ENCODE assay signal across 8 cellular contexts in genomic region chr10:102132563-102133372, GRCh38. TPM values are rescaled to one million over a fixed set of nuclear protein-coding genes. Genes with fewer than 3 reads are reported as not detected.
A peak's percentile ranks its signal among the peaks of the same experiment; 100 is the strongest.
DNase-seq lines count a peak whose midpoint lies in the region; ATAC-seq and TF ChIP-seq lines count a peak whose summit lies in the region.

A gene with protein sequence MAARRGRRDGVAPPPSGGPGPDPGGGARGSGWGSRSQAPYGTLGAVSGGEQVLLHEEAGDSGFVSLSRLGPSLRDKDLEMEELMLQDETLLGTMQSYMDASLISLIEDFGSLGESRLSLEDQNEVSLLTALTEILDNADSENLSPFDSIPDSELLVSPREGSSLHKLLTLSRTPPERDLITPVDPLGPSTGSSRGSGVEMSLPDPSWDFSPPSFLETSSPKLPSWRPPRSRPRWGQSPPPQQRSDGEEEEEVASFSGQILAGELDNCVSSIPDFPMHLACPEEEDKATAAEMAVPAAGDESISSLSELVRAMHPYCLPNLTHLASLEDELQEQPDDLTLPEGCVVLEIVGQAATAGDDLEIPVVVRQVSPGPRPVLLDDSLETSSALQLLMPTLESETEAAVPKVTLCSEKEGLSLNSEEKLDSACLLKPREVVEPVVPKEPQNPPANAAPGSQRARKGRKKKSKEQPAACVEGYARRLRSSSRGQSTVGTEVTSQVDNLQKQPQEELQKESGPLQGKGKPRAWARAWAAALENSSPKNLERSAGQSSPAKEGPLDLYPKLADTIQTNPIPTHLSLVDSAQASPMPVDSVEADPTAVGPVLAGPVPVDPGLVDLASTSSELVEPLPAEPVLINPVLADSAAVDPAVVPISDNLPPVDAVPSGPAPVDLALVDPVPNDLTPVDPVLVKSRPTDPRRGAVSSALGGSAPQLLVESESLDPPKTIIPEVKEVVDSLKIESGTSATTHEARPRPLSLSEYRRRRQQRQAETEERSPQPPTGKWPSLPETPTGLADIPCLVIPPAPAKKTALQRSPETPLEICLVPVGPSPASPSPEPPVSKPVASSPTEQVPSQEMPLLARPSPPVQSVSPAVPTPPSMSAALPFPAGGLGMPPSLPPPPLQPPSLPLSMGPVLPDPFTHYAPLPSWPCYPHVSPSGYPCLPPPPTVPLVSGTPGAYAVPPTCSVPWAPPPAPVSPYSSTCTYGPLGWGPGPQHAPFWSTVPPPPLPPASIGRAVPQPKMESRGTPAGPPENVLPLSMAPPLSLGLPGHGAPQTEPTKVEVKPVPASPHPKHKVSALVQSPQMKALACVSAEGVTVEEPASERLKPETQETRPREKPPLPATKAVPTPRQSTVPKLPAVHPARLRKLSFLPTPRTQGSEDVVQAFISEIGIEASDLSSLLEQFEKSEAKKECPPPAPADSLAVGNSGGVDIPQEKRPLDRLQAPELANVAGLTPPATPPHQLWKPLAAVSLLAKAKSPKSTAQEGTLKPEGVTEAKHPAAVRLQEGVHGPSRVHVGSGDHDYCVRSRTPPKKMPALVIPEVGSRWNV (N-terminal part only) (plus strand): TSS chr10:102133040. CDS start chr10:102133069, 29 bp downstream.

- intact Hi-C loops in breast epithelium (cut with DNase I; ENCODE audit: low total_unique reads): no loop called here

- H3K27ac ChIP-seq in VCaP (peak within 1 kb of the TSS; percentile 93), breast epithelium (peak within 1 kb of the TSS; percentile 88 to 91), skin epidermis (peak within 1 kb of the TSS; percentile 71 to 100 (median 97))

- H3K4me3 ChIP-seq in breast epithelium (peak within 1 kb of the TSS; percentile 77 to 94 (median 93)), iPS-18c (ENCODE audit: insufficient read depth, low read depth, low read length) (peak within 1 kb of the TSS; percentile 98), skin epidermis (peak within 1 kb of the TSS; percentile 80 to 99 (median 85))

- DNase-seq in AG08396 (ENCODE audit: low spot score) (peak; percentile 97), NCI-H2196 treated with DMSO at 0.1 percent for 48 hours (lab: John Stamatoyannopoulos, UW; ENCODE audit: unreplicated experiment) (peak; percentile 83), breast epithelium (ENCODE audit: low spot score in 2 of 2) (peak; percentile 96 to 99)

- ATAC-seq in GM18873 (IDR thresholded peaks at IDR 0.05; ENCODE audit: low FRiP score, unreplicated experiment) (peak; percentile 94), HG03139 (IDR thresholded peaks at IDR 0.05; ENCODE audit: unreplicated experiment) (peak; percentile 92)

- no peaks in the 10 kb centered on the region for H3K36me3 ChIP-seq in breast epithelium

- H3K9me3 ChIP-seq in breast epithelium (no peaks in the 10 kb centered on the region), iPS-18c (ENCODE audit: control insufficient read depth, insufficient read depth, low read length) (no peaks in the 10 kb centered on the region)

- no peaks in the 10 kb centered on the region for H3K27me3 ChIP-seq in breast epithelium

- peaks cover 0 to 8% of the 10 kb centered on the region in 2 donors for H3K4me1 ChIP-seq in breast epithelium

- TF ChIP-seq POLR2A in breast epithelium (IDR thresholded peaks at IDR 0.05): no peak

- peak; percentile 91 for TF ChIP-seq CTCF in VCaP (conservative IDR thresholded peaks at IDR 0.05)
- TF ChIP-seq CTCF in breast epithelium (IDR thresholded peaks at IDR 0.05): peak; percentile 94 to 98 (median 95)

RNA-seq across cellular contexts. Expression of the gene that starts here (rescaled TPM):
- 10 to 100 TPM in 2 of 3 donors, 1 to 10 TPM in 1; 9.1 to 21.0 (median 19.8) TPM for total RNA-seq in breast epithelium

Comparison
In these comparisons a context has a peak if more than half of its experiments do, and no peak if none do; other contexts are left out.
1. Peak in every context shown above with its lines: DNase-seq, ATAC-seq, H3K4me3 ChIP-seq and H3K27ac ChIP-seq.